Comparison of ENCODE assay signal across 1 cellular context in genomic region chr19:48715681-48716171, GRCh38.
TF ChIP-seq lines count a peak whose summit lies in the region.

No MANE protein-coding gene starts in this region.

TF ChIP-seq in HEK293, 187 proteins besides CTCF, POLR2A, EP300 and RAD21 (continued from another document):
- TF ChIP-seq ZNF394 (tag by site-specific recombination; IDR thresholded peaks at IDR 0.05; ENCODE audit: borderline replicate concordance) (no peak), INSM2 (tag by site-specific recombination; IDR thresholded peaks at IDR 0.05) (no peak)
TF ChIP-seq in HEK293: peak in this region for 5.
